9 cellular contexts compared by ENCODE assay signal in genomic region chr3:158731525-158731924, GRCh38. TPM values are rescaled to one million over a fixed set of nuclear protein-coding genes. Genes with fewer than 3 reads are reported as not detected.
DNase-seq lines count a peak whose midpoint lies in the region; ATAC-seq, FAIRE-seq and TF ChIP-seq lines count a peak whose summit lies in the region.
"Had no signal": no experiment of that assay in that cellular context is flagged by ENCODE, and none has a peak within 500 bp of the region (broad histone marks: within the 10 kb centered on the region; RNA-seq: fewer than 3 reads in every experiment).

No MANE protein-coding gene starts in this region.

- TF ChIP-seq CTCF in AG10803 (conservative IDR thresholded peaks at IDR 0.05; ENCODE audit: low read length): no peak
- no peak for TF ChIP-seq CTCF in endodermal cell (conservative IDR thresholded peaks at IDR 0.05)
- no peak for TF ChIP-seq CTCF in neural progenitor cell (IDR thresholded peaks at IDR 0.05)
- no peak for TF ChIP-seq CTCF in D721Med (IDR thresholded peaks at IDR 0.05; ENCODE audit: insufficient read depth, missing control alignments)

- H3K27me3 ChIP-seq in endodermal cell (ENCODE audit: control insufficient read depth, insufficient read depth, low read length, poor library complexity, severe bottlenecking) (peaks cover 35% of the 10 kb centered on the region), neural progenitor cell (peaks cover 24% of the 10 kb centered on the region)

- ATAC-seq in HG03108 (IDR thresholded peaks at IDR 0.05; ENCODE audit: unreplicated experiment): no peak

- peak overlapping the region; percentile 87 for H3K4me2 ChIP-seq in neural progenitor cell

- H3K27ac Mint-ChIP-seq in IgD-negative memory B cell (no peak overlapping the region), endodermal cell (no peak overlapping the region), neural progenitor cell (no peak overlapping the region)

- H3K9me3 Mint-ChIP-seq in IgD-negative memory B cell: peaks cover 0 to 9% (median 4%) of the 10 kb centered on the region in 3 donors
- H3K9me3 Mint-ChIP-seq in endodermal cell: peaks cover 7% of the 10 kb centered on the region
- H3K9me3 Mint-ChIP-seq in neural progenitor cell: peaks cover 7% of the 10 kb centered on the region

- H3K9me3 ChIP-seq in endodermal cell (ENCODE audit: control insufficient read depth, low read length) (peaks cover 6% of the 10 kb centered on the region), neural progenitor cell (ENCODE audit: low read depth) (no peaks in the 10 kb centered on the region)

- H3K36me3 Mint-ChIP-seq in IgD-negative memory B cell (no peaks in the 10 kb centered on the region), endodermal cell (ENCODE audit: low read depth) (peaks cover 11% of the 10 kb centered on the region), neural progenitor cell (peaks cover 2% of the 10 kb centered on the region)

- DNase-seq in AG10803 (ENCODE audit: low read depth) (no peak), endodermal cell (peak; percentile 52), neural progenitor cell (ENCODE audit: low spot score) (peak; percentile 20), GF-D8 (lab: John Stamatoyannopoulos, UW) (no peak), D721Med (ENCODE audit: insufficient read length, low spot score) (no peak)
- no peak for DNase-seq in activated CD4-positive, alpha-beta T cell treated with anti-CD3 and anti-CD28 coated beads, Interleukin-2, amount 50 U/mL, for 1 hour

- H3K27ac ChIP-seq in endodermal cell (ENCODE audit: low read depth, low read length) (no peak overlapping the region), neural progenitor cell (no peak overlapping the region)

- H4K20me1 ChIP-seq in neural progenitor cell (ENCODE audit: low read depth): no peaks in the 10 kb centered on the region

- no peaks in the 10 kb centered on the region for H3F3A ChIP-seq in neural progenitor cell (ENCODE audit: low read depth)

- H3K4me3 ChIP-seq in AG10803 (ENCODE audit: low read length) (peak overlapping the region; percentile 59), endodermal cell (ENCODE audit: low read length) (peak overlapping the region; percentile 72), neural progenitor cell (peak overlapping the region; percentile 59)

- H3K4me3 Mint-ChIP-seq in IgD-negative memory B cell (peak overlapping the region; percentile 51 to 79 (median 64)), endodermal cell (peak overlapping the region; percentile 53), neural progenitor cell (peak overlapping the region; percentile 78)

- H2AFZ ChIP-seq in neural progenitor cell (replicated peaks): peak overlapping the region; percentile 89

- no peaks in the 10 kb centered on the region for H3K79me2 ChIP-seq in neural progenitor cell (ENCODE audit: low read depth)

- FAIRE-seq in D721Med (lab: Jason Lieb, UNC): no peak

- WGBS in endodermal cell (ENCODE audit: insufficient coverage in 1 of 2, insufficient read length in 1 of 2), 2 experiments: 76 to 85% methylated on average over 9 to 13 of the region's 13 CpGs

- H3K27me3 Mint-ChIP-seq in IgD-negative memory B cell (peaks cover 6% of the 10 kb centered on the region), endodermal cell (ENCODE audit: insufficient read depth) (peaks cover 35% of the 10 kb centered on the region), neural progenitor cell (ENCODE audit: insufficient read depth, low read depth) (peaks cover 17% of the 10 kb centered on the region)

- H3K36me3 ChIP-seq in endodermal cell (ENCODE audit: control insufficient read depth, insufficient read depth, low read length): no peaks in the 10 kb centered on the region
- H3K36me3 ChIP-seq in neural progenitor cell: no peaks in the 10 kb centered on the region

- H3K9ac ChIP-seq in endodermal cell (ENCODE audit: extremely low read depth, low read length, poor library complexity, severe bottlenecking) (no peak overlapping the region), neural progenitor cell (no peak overlapping the region)

- no peaks in the 10 kb centered on the region for H3K4me1 ChIP-seq in endodermal cell (ENCODE audit: control insufficient read depth, insufficient read depth, low read length)
- H3K4me1 ChIP-seq in neural progenitor cell: peaks cover 6% of the 10 kb centered on the region

- peaks cover 6 to 14% (median 13%) of the 10 kb centered on the region in 3 donors for H3K4me1 Mint-ChIP-seq in IgD-negative memory B cell
- peaks cover 4% of the 10 kb centered on the region for H3K4me1 Mint-ChIP-seq in endodermal cell
- H3K4me1 Mint-ChIP-seq in neural progenitor cell: peaks cover 7% of the 10 kb centered on the region

RNA-seq across cellular contexts. Expression of gene RARRES1, which starts 0.7 kb away (rescaled TPM):
- polyA plus RNA-seq in IgD-negative memory B cell: 0.28 TPM
- under 1 TPM; 0.58 to 0.95 TPM for total RNA-seq in endodermal cell
- polyA plus RNA-seq in endodermal cell (2013, experiment 1 of 2): 1.1 TPM
- 1.6 TPM for polyA plus RNA-seq in endodermal cell (2013, experiment 2 of 2)
- total RNA-seq in neural progenitor cell (ENCODE audit: low replicate concordance): 0.21 and 0.62 TPM in 2 replicates
- total RNA-seq: T-helper 2 cell treated with Interferon-gamma antibody and Interleukin-4, amounts not matched to agents 100 ng/mL and 5 ng/mL, for 36 hours had no signal

RNA-seq across cellular contexts. Expression of gene LXN, which starts 59.1 kb away (rescaled TPM):
- 9.0 TPM for polyA plus RNA-seq in IgD-negative memory B cell
- total RNA-seq in endodermal cell (1 to 10 TPM; 8.8 to 10.0 TPM), neural progenitor cell (ENCODE audit: low replicate concordance) (20.7 and 25.9 TPM in 2 replicates)
- 8.5 TPM for polyA plus RNA-seq in endodermal cell (2013, experiment 1 of 2)
- polyA plus RNA-seq in endodermal cell (2013, experiment 2 of 2): 8.9 TPM

Comparison
In these comparisons a context has a peak if more than half of its experiments do, and no peak if none do; other contexts are left out.
1. DNase-seq: peak in endodermal cell (single experiment) and neural progenitor cell (single experiment); none in AG10803 (single experiment), GF-D8 (single experiment), D721Med (single experiment) and activated CD4-positive, alpha-beta T cell treated with anti-CD3 and anti-CD28 coated beads, Interleukin-2, amount 50 U/mL, for 1 hour (single experiment).
2. Peak in every context shown above with its lines, with median percentiles within 50 percentile points of each other: H3K4me3 ChIP-seq and H3K4me3 Mint-ChIP-seq.